In genomic region chrX:153469811-153470410, GRCh38 we compare ENCODE assay signal across 8 cellular contexts.
DNase-seq lines count a peak whose midpoint lies in the region; ATAC-seq and TF ChIP-seq lines count a peak whose summit lies in the region.

No MANE protein-coding gene starts in this region.

- H3K36me3 ChIP-seq in MM.1S (replicated peaks; ENCODE audit: insufficient read depth, low read length) (no peaks in the 10 kb centered on the region), iPS-15b (ENCODE audit: control insufficient read depth, insufficient read depth, low read length) (peaks cover 18% of the 10 kb centered on the region)

- peak overlapping the region; percentile 27; the same call in 1 of the 2 replicates for H3K27ac ChIP-seq in MM.1S (ENCODE audit: low read length)

- H3K9me3 ChIP-seq in MM.1S (replicated peaks; ENCODE audit: insufficient read depth, low read length), result no peaks in the 10 kb centered on the region
- H3K9me3 ChIP-seq in iPS-15b (ENCODE audit: control insufficient read depth, insufficient read depth, low read length), result no peaks in the 10 kb centered on the region

- H3K4me3 Mint-ChIP-seq in activated naive CD8-positive, alpha-beta T cell treated with anti-CD3 and anti-CD28 coated beads, Interleukin-2, amount 50 U/mL, for 24 hours, result peak overlapping the region; percentile 83

- peak overlapping the region; percentile 77 for H3K27ac Mint-ChIP-seq in activated naive CD8-positive, alpha-beta T cell treated with anti-CD3 and anti-CD28 coated beads, Interleukin-2, amount 50 U/mL, for 24 hours

- no peaks in the 10 kb centered on the region for H3K9me3 Mint-ChIP-seq in activated naive CD8-positive, alpha-beta T cell treated with anti-CD3 and anti-CD28 coated beads, Interleukin-2, amount 50 U/mL, for 24 hours

- H3K9ac ChIP-seq in MM.1S (ENCODE audit: low read length), result peak overlapping the region; percentile 72
- H3K9ac ChIP-seq in iPS-15b (ENCODE audit: low read depth, low read length), result peak overlapping the region; percentile 54

- H3K4me3 ChIP-seq in HFF-Myc (replicated peaks; ENCODE audit: low read depth, low read length) (peak overlapping the region; percentile 75), MM.1S (ENCODE audit: low read length) (peak overlapping the region; percentile 74), iPS-15b (ENCODE audit: low read depth, low read length) (peak overlapping the region; percentile 71)

- DNase-seq in activated CD4-positive, alpha-beta T cell treated with anti-CD3 and anti-CD28 coated beads for 48 hours, result peak; percentile 50
- DNase-seq in activated CD4-positive, alpha-beta T cell treated with anti-CD3 and anti-CD28 coated beads, Interleukin-2, amount 50 U/mL, for 4 hours, result no peak
- DNase-seq in HFF-Myc (ENCODE audit: extremely low read depth, low read depth), result no peak
- DNase-seq in MM.1S, result peak; percentile 29
- DNase-seq in activated naive CD8-positive, alpha-beta T cell treated with anti-CD3 and anti-CD28 coated beads, Interleukin-2, amount 50 U/mL, for 24 hours, result peak; percentile 31
- peak; percentile 1 to 8 for DNase-seq in stimulated activated CD4-positive, alpha-beta T cell treated with anti-CD3 and anti-CD28 coated beads, Interleukin-12 subunit alpha, Interleukin-12 subunit beta, amount 100 ng/mL, for 24 hours (ENCODE audit: low read depth in 2 of 2)
- DNase-seq in NCI-H2107 treated with DMSO at 0.1 percent for 48 hours (lab: John Stamatoyannopoulos, UW; ENCODE audit: unreplicated experiment), result no peak

- ATAC-seq in activated naive CD8-positive, alpha-beta T cell treated with anti-CD3 and anti-CD28 coated beads, Interleukin-2, amount 50 U/mL, for 24 hours, result peak; percentile 22

- peaks cover under 1% of the 10 kb centered on the region; the same call in 1 of the 2 replicates for H3K27me3 ChIP-seq in MM.1S (replicated peaks; ENCODE audit: insufficient read depth, low read length)
- no peaks in the 10 kb centered on the region for H3K27me3 ChIP-seq in iPS-15b (ENCODE audit: control insufficient read depth, insufficient read depth, low read length)

- peaks cover 3% of the 10 kb centered on the region for H3K36me3 Mint-ChIP-seq in activated naive CD8-positive, alpha-beta T cell treated with anti-CD3 and anti-CD28 coated beads, Interleukin-2, amount 50 U/mL, for 24 hours (ENCODE audit: low read depth)

- H3F3A ChIP-seq in MM.1S (ENCODE audit: insufficient read depth, low read length), result no peaks in the 10 kb centered on the region

- H3K27me3 Mint-ChIP-seq in activated naive CD8-positive, alpha-beta T cell treated with anti-CD3 and anti-CD28 coated beads, Interleukin-2, amount 50 U/mL, for 24 hours, result no peaks in the 10 kb centered on the region

- H3K9me2 ChIP-seq in MM.1S (replicated peaks; ENCODE audit: insufficient read depth, low read length), result no peaks in the 10 kb centered on the region

- peaks cover 7% of the 10 kb centered on the region for H3K4me1 Mint-ChIP-seq in activated naive CD8-positive, alpha-beta T cell treated with anti-CD3 and anti-CD28 coated beads, Interleukin-2, amount 50 U/mL, for 24 hours

- peak overlapping the region; percentile 83 for H2AFZ ChIP-seq in MM.1S (ENCODE audit: low read length)

- H4K20me1 ChIP-seq in MM.1S (ENCODE audit: insufficient read depth, low read length), result no peaks in the 10 kb centered on the region

- TF ChIP-seq CTCF in HFF-Myc (IDR thresholded peaks at IDR 0.05; ENCODE audit: low read depth, low read length, missing control alignments) (no peak), MM.1S (IDR thresholded peaks at IDR 0.05; ENCODE audit: low read length) (peak; percentile 18; the same call in 1 of the 2 replicates)

- H3K79me2 ChIP-seq in MM.1S (ENCODE audit: low read length), result peaks cover 8% of the 10 kb centered on the region

- H3K4me2 ChIP-seq in MM.1S (ENCODE audit: low read depth, low read length), result peak overlapping the region; percentile 76

- H3K4me1 ChIP-seq in MM.1S (ENCODE audit: low read length), result no peaks in the 10 kb centered on the region
- no peaks in the 10 kb centered on the region for H3K4me1 ChIP-seq in iPS-15b (ENCODE audit: control insufficient read depth, insufficient read depth, low read length)

Comparison
In these comparisons a context has a peak if more than half of its experiments do, and no peak if none do; other contexts are left out.
1. DNase-seq: peak in activated CD4-positive, alpha-beta T cell treated with anti-CD3 and anti-CD28 coated beads for 48 hours (single experiment), MM.1S (single experiment), activated naive CD8-positive, alpha-beta T cell treated with anti-CD3 and anti-CD28 coated beads, Interleukin-2, amount 50 U/mL, for 24 hours (single experiment) and stimulated activated CD4-positive, alpha-beta T cell treated with anti-CD3 and anti-CD28 coated beads, Interleukin-12 subunit alpha, Interleukin-12 subunit beta, amount 100 ng/mL, for 24 hours (2 of 2); none in activated CD4-positive, alpha-beta T cell treated with anti-CD3 and anti-CD28 coated beads, Interleukin-2, amount 50 U/mL, for 4 hours (0 of 2), HFF-Myc (single experiment) and NCI-H2107 treated with DMSO at 0.1 percent for 48 hours (single experiment).
2. Peak in every context shown above with its lines, with median percentiles within 50 percentile points of each other: H3K4me3 ChIP-seq.